Comparison of ENCODE assay signal across 29 cellular contexts in the genomic region with DNA sequence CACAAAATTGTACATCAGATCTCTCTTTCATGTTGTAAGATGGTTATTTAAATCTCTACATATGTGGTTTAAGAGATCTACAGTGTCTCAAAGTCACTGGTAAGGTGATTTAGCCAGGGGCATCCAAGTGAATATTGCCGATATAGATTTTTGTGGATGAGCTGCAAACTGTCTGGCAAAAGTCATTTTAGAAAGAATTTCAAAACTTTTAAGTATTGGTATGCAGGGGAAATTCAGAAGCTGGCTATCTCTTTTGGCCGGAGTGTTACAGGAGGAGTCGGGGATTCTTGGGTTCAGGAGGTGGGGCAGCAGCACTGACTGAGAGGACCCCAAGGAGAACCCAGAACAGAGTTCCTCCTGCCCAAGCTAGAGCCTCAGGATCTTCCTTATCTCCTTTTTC.
"Had no signal": no experiment of that assay in that cellular context is flagged by ENCODE, and none has a peak within 500 bp of the region (broad histone marks: within the 10 kb centered on the region; RNA-seq: fewer than 3 reads in every experiment).

No MANE protein-coding gene starts in this region.

- H3K4me1 Mint-ChIP-seq: naive thymus-derived CD8-positive, alpha-beta T cell had no signal

- H3K4me3 Mint-ChIP-seq: naive B cell; naive thymus-derived CD8-positive, alpha-beta T cell; natural killer cell treated with Interleukin-12 subunit alpha and Interleukin-12 subunit beta and Interleukin-15 and Interleukin-18, amount 100 ng/mL, for 72 hours; nephron progenitor cell; neural crest cell; stimulated activated memory B cell treated with anti-CD40 and anti-IgM and Interleukin-4, amounts not matched to agents 10 μg/mL and 1 μg/mL and 100 μg/mL, for 72 hours; type B pancreatic cell had no signal

- H3K4me1 ChIP-seq: pancreas, prostate gland, sigmoid colon, stomach, thyroid gland, tibial nerve, upper lobe of right lung, uterus had no signal

- H3K27me3 ChIP-seq: pancreas, right lobe of liver, sigmoid colon, spleen, stomach, thyroid gland, tibial nerve, upper lobe of right lung, uterus had no signal

- H3K9me3 Mint-ChIP-seq: natural killer cell treated with Interleukin-12 subunit alpha and Interleukin-12 subunit beta and Interleukin-15 and Interleukin-18, amount 100 ng/mL, for 72 hours; nephron progenitor cell; neural crest cell; stimulated activated memory B cell treated with anti-CD40 and anti-IgM and Interleukin-4, amounts not matched to agents 10 μg/mL and 1 μg/mL and 100 μg/mL, for 72 hours had no signal

- DNase-seq: naive B cell; naive thymus-derived CD8-positive, alpha-beta T cell; nephron progenitor cell; nucleus accumbens; pancreas; right cardiac atrium; right lobe of liver; sigmoid colon; small intestine; spleen; stimulated activated CD4-positive, alpha-beta T cell treated with anti-CD3 and anti-CD28 coated beads, Interleukin-12 subunit alpha, Interleukin-12 subunit beta, amount 100 ng/mL, for 4 hours; stimulated activated CD4-positive, alpha-beta T cell treated with anti-CD3 and anti-CD28 coated beads, Interleukin-1b, Interleukin-23, amount 100 ng/mL, for 48 hours; stimulated activated CD4-positive, alpha-beta T cell treated with anti-CD3 and anti-CD28 coated beads, Interleukin-4, amount 100 ng/mL, for 1 hour; stimulated activated CD4-positive, alpha-beta T cell treated with anti-CD3 and anti-CD28 coated beads, Interleukin-4, amount 100 ng/mL, for 4 hours; stimulated activated CD8-positive, alpha-beta memory T cell treated with anti-CD3 and anti-CD28 coated beads, Interleukin-4, amount 100 ng/mL, for 48 hours; stimulated activated naive CD4-positive, alpha-beta T cell; stimulated activated naive CD8-positive, alpha-beta T cell treated with anti-CD3 and anti-CD28 coated beads, Interleukin-15, Interleukin-2, amounts not matched to agents 100 U/mL and 50 U/mL, for 24 hours; stomach; thyroid gland; upper lobe of right lung; uterus had no signal

- ATAC-seq: naive thymus-derived CD8-positive, alpha-beta T cell; natural killer cell treated with Interleukin-12 subunit alpha and Interleukin-12 subunit beta and Interleukin-15 and Interleukin-18, amount 100 ng/mL, for 72 hours; pancreas; right cardiac atrium; right lobe of liver; stimulated activated memory B cell treated with anti-CD40 and anti-IgM and Interleukin-4, amounts not matched to agents 10 μg/mL and 1 μg/mL and 100 μg/mL, for 72 hours; stimulated activated naive CD8-positive, alpha-beta T cell treated with anti-CD3 and anti-CD28 coated beads, Interleukin-15, Interleukin-2, amounts not matched to agents 100 U/mL and 50 U/mL, for 24 hours; upper lobe of right lung had no signal

- H3K36me3 ChIP-seq: neutrophil, pancreas, prostate gland, right lobe of liver, sigmoid colon, spleen, stomach, thoracic aorta, thyroid gland, tibial nerve, upper lobe of right lung, uterus had no signal

- H3K36me3 Mint-ChIP-seq: naive B cell; natural killer cell treated with Interleukin-12 subunit alpha and Interleukin-12 subunit beta and Interleukin-15 and Interleukin-18, amount 100 ng/mL, for 72 hours; stimulated activated memory B cell treated with anti-CD40 and anti-IgM and Interleukin-4, amounts not matched to agents 10 μg/mL and 1 μg/mL and 100 μg/mL, for 72 hours had no signal

- H3K9me3 ChIP-seq: neutrophil, pancreas, prostate gland, right lobe of liver, sigmoid colon, spleen, stomach, thoracic aorta, thyroid gland, tibial nerve, upper lobe of right lung, uterus had no signal

- H3K4me3 ChIP-seq: pancreas, prostate gland, right lobe of liver, sigmoid colon, spleen, stomach, thoracic aorta, thyroid gland, tibial nerve, upper lobe of right lung, uterus had no signal

- H3K27me3 Mint-ChIP-seq: stimulated activated memory B cell treated with anti-CD40 and anti-IgM and Interleukin-4, amounts not matched to agents 10 μg/mL and 1 μg/mL and 100 μg/mL, for 72 hours; type B pancreatic cell had no signal

- H3K27ac ChIP-seq: neutrophil, pancreas, prostate gland, right lobe of liver, sigmoid colon, spleen, stomach, thoracic aorta, thyroid gland, tibial nerve, upper lobe of right lung, uterus had no signal

- H3K27ac Mint-ChIP-seq: naive B cell; naive thymus-derived CD8-positive, alpha-beta T cell; natural killer cell treated with Interleukin-12 subunit alpha and Interleukin-12 subunit beta and Interleukin-15 and Interleukin-18, amount 100 ng/mL, for 72 hours; nephron progenitor cell; stimulated activated memory B cell treated with anti-CD40 and anti-IgM and Interleukin-4, amounts not matched to agents 10 μg/mL and 1 μg/mL and 100 μg/mL, for 72 hours; type B pancreatic cell had no signal
